ENCODE assay signal across 10 cellular contexts in genomic region chr16:17273142-17273561, GRCh38.
DNase-seq lines count a peak whose midpoint lies in the region; ATAC-seq, FAIRE-seq and TF ChIP-seq lines count a peak whose summit lies in the region.
"Had no signal": no experiment of that assay in that cellular context is flagged by ENCODE, and none has a peak within 500 bp of the region (broad histone marks: within the 10 kb centered on the region; RNA-seq: fewer than 3 reads in every experiment).

No MANE protein-coding gene starts in this region.

- peaks cover 32% of the 10 kb centered on the region for H3K4me1 Mint-ChIP-seq in activated T-helper 17 cell treated with anti-CD3 and anti-CD28 coated beads, Interleukin-2, amount 50 U/mL, for 72 hours
- H3K4me1 Mint-ChIP-seq in endothelial cell (ENCODE audit: unreplicated experiment), result peaks cover 21% of the 10 kb centered on the region

- H3K4me3 ChIP-seq in HepG2 (replicated peaks in 1 of 3; ENCODE audit: insufficient read depth in 1 of 3, low read depth in 2 of 3, low read length in 3 of 3) (no peak overlapping the region), BE2C (ENCODE audit: low read depth, low read length) (no peak overlapping the region)
- H3K4me3 ChIP-seq: right lobe of liver had no signal

- no peak for TF ChIP-seq RAD21 in HepG2 (CRISPR knock-in tag; IDR thresholded peaks at IDR 0.05)

- H3K27ac ChIP-seq in HepG2 (ENCODE audit: extremely low read length, insufficient read depth, low read length), result no peak overlapping the region
- H3K27ac ChIP-seq: right lobe of liver had no signal

- no peaks in the 10 kb centered on the region for H3K36me3 Mint-ChIP-seq in activated T-helper 17 cell treated with anti-CD3 and anti-CD28 coated beads, Interleukin-2, amount 50 U/mL, for 72 hours (ENCODE audit: low read depth)
- no peaks in the 10 kb centered on the region for H3K36me3 Mint-ChIP-seq in endothelial cell (ENCODE audit: low read depth, unreplicated experiment)

- no TSS peak for BruUV-seq in HepG2 (replicated peaks; lab: Mats Ljungman, UMichigan)

- H2AFZ ChIP-seq in HepG2 (ENCODE audit: low read length), result no peak overlapping the region

- H3K4me3 Mint-ChIP-seq in activated T-helper 17 cell treated with anti-CD3 and anti-CD28 coated beads, Interleukin-2, amount 50 U/mL, for 72 hours, result peak overlapping the region; percentile 57
- no peak overlapping the region for H3K4me3 Mint-ChIP-seq in endothelial cell (ENCODE audit: unreplicated experiment)

- H4K20me1 ChIP-seq in HepG2 (ENCODE audit: insufficient read depth, low read length), result no peaks in the 10 kb centered on the region

- intact Hi-C loops in HepG2 (cut with micrococcal nuclease; ENCODE audit: unreplicated experiment), result no loop called here

- H3K9ac ChIP-seq in HepG2 (ENCODE audit: insufficient read depth, low read depth, low read length), result no peak overlapping the region

- no peak for TF ChIP-seq CTCF in HepG2 (CRISPR knock-in tag; IDR thresholded peaks at IDR 0.05)
- no peak for TF ChIP-seq CTCF in endothelial cell (IDR thresholded peaks at IDR 0.05; ENCODE audit: unreplicated experiment)
- TF ChIP-seq CTCF in BE2C (IDR thresholded peaks at IDR 0.05; ENCODE audit: low read depth, low read length), result no peak

- no peaks in the 10 kb centered on the region for H3K9me3 Mint-ChIP-seq in activated T-helper 17 cell treated with anti-CD3 and anti-CD28 coated beads, Interleukin-2, amount 50 U/mL, for 72 hours
- H3K9me3 Mint-ChIP-seq in endothelial cell (ENCODE audit: unreplicated experiment), result no peaks in the 10 kb centered on the region

- H3K27ac Mint-ChIP-seq in activated T-helper 17 cell treated with anti-CD3 and anti-CD28 coated beads, Interleukin-2, amount 50 U/mL, for 72 hours, result peak overlapping the region; percentile 6
- no peak overlapping the region for H3K27ac Mint-ChIP-seq in endothelial cell (ENCODE audit: unreplicated experiment)

- H3K9me3 ChIP-seq in HepG2 (ENCODE audit: low read length) (no peaks in the 10 kb centered on the region), BE2C (no peaks in the 10 kb centered on the region)
- H3K9me3 ChIP-seq: right lobe of liver had no signal

- CTCF ChIA-PET in HepG2 (lab: Yijun Ruan, JAX; ENCODE audit: low intra/inter-chr PET ratio, low total read pairs), result no interaction called here

- POLR2A ChIA-PET in HepG2 (lab: Yijun Ruan, JAX), result no interaction called here

- peak; percentile 94 for ATAC-seq in activated T-helper 17 cell treated with anti-CD3 and anti-CD28 coated beads, Interleukin-2, amount 50 U/mL, for 72 hours (replicated peaks)
- ATAC-seq in HepG2, result no peak

- H3K4me1 ChIP-seq in HepG2 (ENCODE audit: insufficient read depth, low read length) (peaks cover 34% of the 10 kb centered on the region), BE2C (peaks cover 3% of the 10 kb centered on the region; the same call in 1 of the 2 replicates)
- H3K4me1 ChIP-seq: right lobe of liver had no signal

- FAIRE-seq in HepG2 (lab: Jason Lieb, UNC), result no peak

- TF ChIP-seq EP300 in HepG2 (IDR thresholded peaks at IDR 0.05; ENCODE audit: low read depth in 2 of 2, low read length in 2 of 2), result no peak; a peak in 1 of 4 replicates
- no peak for TF ChIP-seq EP300 in HepG2 (CRISPR knock-in tag; IDR thresholded peaks at IDR 0.05; ENCODE audit: borderline replicate concordance)

- H3K4me2 ChIP-seq in HepG2 (ENCODE audit: low read depth, low read length), result no peak overlapping the region

- H3K79me2 ChIP-seq in HepG2 (ENCODE audit: insufficient read depth, low read length), result no peaks in the 10 kb centered on the region

- 5% methylated on average over 4 of the region's 4 CpGs for WGBS in HepG2 (ENCODE audit: low lambda C conversion rate)

- DNase-seq in A172 (ENCODE audit: low spot score) (peak; percentile 14), HK-2 (ENCODE audit: unreplicated experiment) (peak; percentile 4), HepG2 (ENCODE audit: low spot score) (peak; percentile 35), middle frontal gyrus (ENCODE audit: extremely low spot score, low spot score) (no peak), endothelial cell (ENCODE audit: low spot score) (no peak), NCI-H1048 (lab: John Stamatoyannopoulos, UW) (no peak), BE2C (no peak)
- DNase-seq: NCI-H1930, right lobe of liver had no signal

- no peaks in the 10 kb centered on the region for H3K36me3 ChIP-seq in HepG2 (replicated peaks in 1 of 2; ENCODE audit: control insufficient read depth in 1 of 2, insufficient read depth in 2 of 2, low read length in 2 of 2)
- H3K36me3 ChIP-seq in BE2C, result no peaks in the 10 kb centered on the region
- H3K36me3 ChIP-seq: right lobe of liver had no signal

- in situ Hi-C loops in HepG2 (cut with HindIII; ENCODE audit: extremely low pct_ligation_motif_present, low pct_unique_long_range_greater_than_20kb), result loop anchor here (10.0 kb wide), 1 partner anchor 192 kb away; no protein-coding TSS in a partner anchor

- no peaks in the 10 kb centered on the region for H3K27me3 Mint-ChIP-seq in activated T-helper 17 cell treated with anti-CD3 and anti-CD28 coated beads, Interleukin-2, amount 50 U/mL, for 72 hours
- peaks cover 7% of the 10 kb centered on the region for H3K27me3 Mint-ChIP-seq in endothelial cell (ENCODE audit: unreplicated experiment)

- H3K27me3 ChIP-seq in HepG2 (ENCODE audit: control insufficient read depth in 1 of 2, insufficient read depth in 2 of 2, low read length in 2 of 2), result no peaks in the 10 kb centered on the region; a peak in 1 of 5 replicates
- H3K27me3 ChIP-seq in BE2C, result no peaks in the 10 kb centered on the region
- H3K27me3 ChIP-seq: right lobe of liver had no signal

- no peak for TF ChIP-seq POLR2A in HepG2 (IDR thresholded peaks at IDR 0.05; ENCODE audit: insufficient read depth in 1 of 2, low read depth in 2 of 2, low read length in 2 of 2)

TF ChIP-seq in HepG2, 621 proteins besides CTCF, POLR2A, EP300 and RAD21 (continues in another document):
- TF ChIP-seq RELA (CRISPR knock-in tag; IDR thresholded peaks at IDR 0.05) (no peak), FOXM1 (CRISPR knock-in tag; IDR thresholded peaks at IDR 0.05) (no peak), IRF9 (CRISPR knock-in tag; IDR thresholded peaks at IDR 0.05; ENCODE audit: borderline replicate concordance) (no peak), ZNF7 (CRISPR knock-in tag; IDR thresholded peaks at IDR 0.05) (peak; percentile 94), U2AF1 (optimal IDR thresholded peaks at IDR 0.05; ENCODE audit: low read depth, low read length) (no peak), SRSF9 (IDR thresholded peaks at IDR 0.05; ENCODE audit: borderline replicate concordance, insufficient read depth, low read depth, low read length, poor library complexity, severe bottlenecking) (no peak), SRSF4 (IDR thresholded peaks at IDR 0.05; ENCODE audit: low read depth, low read length, poor library complexity, severe bottlenecking) (no peak), FOXP4 (CRISPR knock-in tag; IDR thresholded peaks at IDR 0.05) (no peak), ZNF784 (CRISPR knock-in tag; IDR thresholded peaks at IDR 0.05; ENCODE audit: borderline replicate concordance) (no peak), ZNF468 (CRISPR knock-in tag; IDR thresholded peaks at IDR 0.05) (no peak), ATF6 (CRISPR knock-in tag; conservative IDR thresholded peaks at IDR 0.05) (no peak)

Comparison
In these comparisons a context has a peak if more than half of its experiments do, and no peak if none do; other contexts are left out.
1. DNase-seq: peak in A172 (single experiment), HK-2 (single experiment) and HepG2 (single experiment); none in middle frontal gyrus (single experiment), endothelial cell (single experiment), NCI-H1048 (single experiment) and BE2C (single experiment).